In genomic region chr16:29925173-29925804, GRCh38 we compare ENCODE assay signal across 8 cellular contexts. TPM values are rescaled to one million over a fixed set of nuclear protein-coding genes. Genes with fewer than 3 reads are reported as not detected.
DNase-seq lines count a peak whose midpoint lies in the region; ATAC-seq and TF ChIP-seq lines count a peak whose summit lies in the region.

No MANE protein-coding gene starts in this region.

- POLR2A ChIA-PET in PC-3 (lab: Charles Lee; ENCODE audit: unreplicated experiment): interaction anchor here (0.5 to 0.6 kb wide), 2 partner anchors 11 to 98 kb away, joined by 3 to 5 read pairs; no protein-coding TSS in a partner anchor

- H3K27me3 Mint-ChIP-seq in endodermal cell (ENCODE audit: insufficient read depth) (no peaks in the 10 kb centered on the region), neural crest cell (ENCODE audit: low read depth) (no peaks in the 10 kb centered on the region)

- H3K36me3 ChIP-seq in PC-3 (ENCODE audit: low read depth, low read length) (peaks cover 3% of the 10 kb centered on the region; the same call in 1 of the 2 replicates), endodermal cell (ENCODE audit: control insufficient read depth, insufficient read depth, low read length) (peaks cover 24% of the 10 kb centered on the region)

- H3K27ac ChIP-seq in PC-3 (ENCODE audit: low read length): no peak overlapping the region
- H3K27ac ChIP-seq in endodermal cell (ENCODE audit: low read depth, low read length): no peak overlapping the region

- H3K4me1 ChIP-seq in PC-3 (ENCODE audit: insufficient read depth, low read length) (peaks cover 15% of the 10 kb centered on the region; the same call in 1 of the 2 replicates), endodermal cell (ENCODE audit: control insufficient read depth, insufficient read depth, low read length) (peaks cover 8% of the 10 kb centered on the region)

- WGBS in endodermal cell (ENCODE audit: insufficient coverage in 1 of 2, insufficient read length in 1 of 2), 2 experiments: 2 to 3% methylated on average over 11 to 14 of the region's 14 CpGs

- intact Hi-C loops in PC-3 (cut with micrococcal nuclease): loop anchor here (5.0 kb wide), 1 partner anchor 47 kb away; the partner anchor contains the start of gene TAOK2

- H3K27me3 ChIP-seq in PC-3 (ENCODE audit: low read length) (no peaks in the 10 kb centered on the region), endodermal cell (ENCODE audit: control insufficient read depth, insufficient read depth, low read length, poor library complexity, severe bottlenecking) (no peaks in the 10 kb centered on the region)

- H3K9me3 Mint-ChIP-seq in endodermal cell (no peaks in the 10 kb centered on the region), neural crest cell (no peaks in the 10 kb centered on the region)

- H3K9ac ChIP-seq in PC-3 (ENCODE audit: low read length): peak overlapping the region; percentile 91
- peak overlapping the region; percentile 60 for H3K9ac ChIP-seq in endodermal cell (ENCODE audit: extremely low read depth, low read length, poor library complexity, severe bottlenecking)

- H3K4me1 Mint-ChIP-seq in endodermal cell (peaks cover 20% of the 10 kb centered on the region), neural crest cell (peaks cover 31% of the 10 kb centered on the region)

- H3F3A ChIP-seq in PC-3 (ENCODE audit: low read length, unreplicated experiment): no peaks in the 10 kb centered on the region

- H3K9me2 ChIP-seq in PC-3 (replicated peaks; ENCODE audit: low read length): no peaks in the 10 kb centered on the region

- TSS peak; percentile 57 for BruUV-seq in PC-3 (replicated peaks; lab: Mats Ljungman, UMichigan)

- peaks cover 15% of the 10 kb centered on the region for H3K36me3 Mint-ChIP-seq in endodermal cell (ENCODE audit: low read depth)
- no peaks in the 10 kb centered on the region for H3K36me3 Mint-ChIP-seq in neural crest cell (ENCODE audit: low read depth)

- ATAC-seq in PC-3 (0 out of 2 replicates have a peak, but pooled peaks have one; percentile 13), GM18519 (IDR thresholded peaks at IDR 0.05; ENCODE audit: low FRiP score, unreplicated experiment) (no peak), HG03095 (IDR thresholded peaks at IDR 0.05; ENCODE audit: unreplicated experiment) (no peak), HG03175 (IDR thresholded peaks at IDR 0.05; ENCODE audit: unreplicated experiment) (no peak)

- H3K79me2 ChIP-seq in PC-3 (ENCODE audit: low read length): peaks cover 38% of the 10 kb centered on the region

- peak overlapping the region; percentile 32 for H3K27ac Mint-ChIP-seq in endodermal cell
- peak overlapping the region; percentile 25 for H3K27ac Mint-ChIP-seq in neural crest cell (ENCODE audit: unreplicated experiment)

- TF ChIP-seq CTCF in GM12864 (IDR thresholded peaks at IDR 0.05; ENCODE audit: low read depth, low read length, missing control alignments): no peak
- no peak for TF ChIP-seq CTCF in PC-3 (conservative IDR thresholded peaks at IDR 0.05; ENCODE audit: low read depth, low read length)
- TF ChIP-seq CTCF in endodermal cell (conservative IDR thresholded peaks at IDR 0.05): no peak
- TF ChIP-seq CTCF in neural crest cell (conservative IDR thresholded peaks at IDR 0.05): no peak

- H3K9me3 ChIP-seq in PC-3 (ENCODE audit: low read length) (no peaks in the 10 kb centered on the region), endodermal cell (ENCODE audit: control insufficient read depth, low read length) (no peaks in the 10 kb centered on the region)

- H2AFZ ChIP-seq in PC-3 (ENCODE audit: low read length): peak overlapping the region; percentile 88; the same call in 1 of the 2 replicates

- peak overlapping the region; percentile 89 for H3K4me2 ChIP-seq in PC-3 (ENCODE audit: low read length)

- DNase-seq in GM12864 (ENCODE audit: low read depth): no peak
- DNase-seq in PC-3: no peak
- peak; percentile 52 for DNase-seq in endodermal cell
- DNase-seq in neural crest cell (ENCODE audit: low read depth, low spot score): no peak
- no peak for DNase-seq in A172 (ENCODE audit: low spot score)

- no peaks in the 10 kb centered on the region for H4K20me1 ChIP-seq in PC-3 (ENCODE audit: low read length)

- peak overlapping the region; percentile 78 for H3K4me3 Mint-ChIP-seq in endodermal cell
- peak overlapping the region; percentile 96 for H3K4me3 Mint-ChIP-seq in neural crest cell

- CTCF ChIA-PET in PC-3 (lab: Charles Lee): interaction anchor here (1.0 kb wide), 1 partner anchor 109 kb away, joined by 3 read pairs; the partner anchor contains the start of gene PAGR1

- H3K4me3 ChIP-seq in GM12864 (ENCODE audit: low read depth, low read length): peak overlapping the region; percentile 88
- peak overlapping the region; percentile 92 for H3K4me3 ChIP-seq in PC-3 (ENCODE audit: low read length)
- peak overlapping the region; percentile 86 for H3K4me3 ChIP-seq in endodermal cell (ENCODE audit: low read length)

RNA-seq across cellular contexts. Expression of gene KCTD13, which starts 0.7 kb away (rescaled TPM):
- 8.2 and 30.2 TPM in 2 replicates for total RNA-seq in PC-3 (2014; rRNA removed)
- total RNA-seq in endodermal cell: 10 to 100 TPM; 21.5 to 27.5 TPM
- 23.0 TPM for polyA plus RNA-seq in endodermal cell (2013, experiment 1 of 2)
- 20.2 TPM for polyA plus RNA-seq in endodermal cell (2013, experiment 2 of 2)
- total RNA-seq in neural crest cell: 24.3 and 25.2 TPM in 2 replicates
- 11.0 and 12.5 TPM in 2 replicates for total RNA-seq in A172 (2014; rRNA removed; shearing (Covaris generic))

RNA-seq across cellular contexts. Expression of gene ASPHD1, which starts 25.0 kb away (rescaled TPM):
- 2.0 and 3.9 TPM in 2 replicates for total RNA-seq in PC-3 (2014; rRNA removed)
- total RNA-seq in endodermal cell: 1 to 10 TPM; 6.1 to 8.7 TPM
- polyA plus RNA-seq in endodermal cell (2013, experiment 1 of 2): 3.0 TPM
- 3.2 TPM for polyA plus RNA-seq in endodermal cell (2013, experiment 2 of 2)
- 2.5 and 2.8 TPM in 2 replicates for total RNA-seq in neural crest cell
- total RNA-seq in A172 (2014; rRNA removed; shearing (Covaris generic)): 18.4 and 22.0 TPM in 2 replicates

RNA-seq across cellular contexts. Expression of gene SEZ6L2, which starts 25.9 kb away (rescaled TPM):
- total RNA-seq in PC-3 (2014; rRNA removed): 23.7 and 25.3 TPM in 2 replicates
- 10 to 100 TPM; 44.0 to 52.1 TPM for total RNA-seq in endodermal cell
- 27.5 TPM for polyA plus RNA-seq in endodermal cell (2013, experiment 1 of 2)
- polyA plus RNA-seq in endodermal cell (2013, experiment 2 of 2): 25.5 TPM
- 8.7 and 9.3 TPM in 2 replicates for total RNA-seq in neural crest cell
- total RNA-seq in A172 (2014; rRNA removed; shearing (Covaris generic)): 22.1 and 24.9 TPM in 2 replicates

RNA-seq across cellular contexts. Expression of gene TMEM219, which starts 36.6 kb away (rescaled TPM):
- total RNA-seq in PC-3 (2014; rRNA removed) (53.0 and 60.9 TPM in 2 replicates), endodermal cell (100 to 1,000 TPM; 122 to 136 TPM), neural crest cell (70.7 and 74.0 TPM in 2 replicates)
- polyA plus RNA-seq in endodermal cell (2013, experiment 1 of 2): 128 TPM
- 112 TPM for polyA plus RNA-seq in endodermal cell (2013, experiment 2 of 2)
- 90.8 and 105 TPM in 2 replicates for total RNA-seq in A172 (2014; rRNA removed; shearing (Covaris generic))

RNA-seq across cellular contexts. Expression of gene TAOK2, which starts 48.4 kb away (rescaled TPM):
- total RNA-seq in PC-3 (2014; rRNA removed) (34.1 and 47.4 TPM in 2 replicates), endodermal cell (10 to 100 TPM; 44.6 to 50.2 TPM), neural crest cell (67.7 and 73.2 TPM in 2 replicates)
- polyA plus RNA-seq in endodermal cell (2013, experiment 1 of 2): 42.3 TPM
- 39.7 TPM for polyA plus RNA-seq in endodermal cell (2013, experiment 2 of 2)
- total RNA-seq in A172 (2014; rRNA removed; shearing (Covaris generic)): 43.2 and 45.4 TPM in 2 replicates
